ENCODE assay signal across 8 cellular contexts in the genomic region with DNA sequence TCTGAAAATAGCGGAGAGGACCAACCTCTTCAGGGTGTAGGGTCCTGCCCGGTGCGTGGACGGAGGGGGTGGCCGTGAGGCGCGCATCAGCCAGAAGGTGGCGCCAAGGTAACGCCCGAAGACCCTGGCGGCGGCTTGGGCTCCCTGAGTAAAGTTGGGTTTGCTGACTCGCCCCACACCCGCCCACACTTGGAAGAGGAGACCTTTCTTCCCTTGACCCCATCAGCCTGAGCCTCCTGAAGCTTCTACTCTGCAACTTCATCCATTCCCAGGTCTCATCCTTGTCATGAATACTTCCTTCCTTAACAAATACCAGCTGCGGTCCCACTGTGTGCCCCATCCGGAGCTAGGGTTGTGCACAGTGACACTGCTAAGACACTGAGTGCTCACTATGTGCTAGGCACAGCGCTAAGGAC. TPM values are rescaled to one million over a fixed set of nuclear protein-coding genes. Genes with fewer than 3 reads are reported as not detected.
DNase-seq lines count a peak whose midpoint lies in the region; ATAC-seq and TF ChIP-seq lines count a peak whose summit lies in the region.

No MANE protein-coding gene starts in this region.

- H3K4me1 Mint-ChIP-seq in Calu3 (ENCODE audit: low read depth, unreplicated experiment): no peaks in the 10 kb centered on the region
- peaks cover 47% of the 10 kb centered on the region for H3K4me1 Mint-ChIP-seq in memory B cell

- H3K36me3 Mint-ChIP-seq in Calu3 (ENCODE audit: insufficient read depth, unreplicated experiment): no peaks in the 10 kb centered on the region
- peaks cover 4% of the 10 kb centered on the region for H3K36me3 Mint-ChIP-seq in memory B cell

- peak; percentile 65 for ATAC-seq in HG02759 (IDR thresholded peaks at IDR 0.05; ENCODE audit: unreplicated experiment)
- peak; percentile 72 for ATAC-seq in memory B cell (ENCODE audit: low read depth)
- ATAC-seq in GM21515 (IDR thresholded peaks at IDR 0.05; ENCODE audit: unreplicated experiment): no peak

- H3K27me3 ChIP-seq in dorsolateral prefrontal cortex: peaks cover 0 to 22% (median 0%) of the 10 kb centered on the region in 45 donors

- TF ChIP-seq CTCF in Calu3 (IDR thresholded peaks at IDR 0.05; ENCODE audit: unreplicated experiment): peak; percentile 94
- TF ChIP-seq CTCF in dorsolateral prefrontal cortex (IDR thresholded peaks at IDR 0.05 in 54 of 56, conservative IDR thresholded peaks at IDR 0.05 in 2 of 56; ENCODE audit: low read depth in 1 of 56, partially characterized antibody in 56 of 56): peak; percentile 46 to 93 (median 87)

- peak overlapping the region in 3 of 59 donors; percentile 18 to 91 (median 27) for H3K27ac ChIP-seq in dorsolateral prefrontal cortex

- CTCF ChIA-PET in Calu3 (lab: Charles Lee): interaction anchor here (0.7 to 1.9 kb wide), 9 partner anchors 21 to 1037 kb away, joined by 3 to 12 read pairs (median 3); a partner anchor contains a TSS

- no TSS peak for BruUV-seq in Calu3 (replicated peaks; lab: Mats Ljungman, UMichigan)

- H3K9me3 Mint-ChIP-seq in Calu3 (ENCODE audit: low read depth, unreplicated experiment) (no peaks in the 10 kb centered on the region), memory B cell (no peaks in the 10 kb centered on the region)

- DNase-seq in Calu3 (peak; percentile 86), NCI-H748 (lab: John Stamatoyannopoulos, UW; ENCODE audit: unreplicated experiment) (peak; percentile 63), dorsolateral prefrontal cortex (peak; percentile 64 to 88 (median 76)), memory B cell (ENCODE audit: low spot score in 2 of 2) (peak; percentile 66 to 67)
- DNase-seq in activated CD4-positive, alpha-beta T cell treated with anti-CD3 and anti-CD28 coated beads, Interleukin-2, amount 50 U/mL, for 4 hours: peak; percentile 28 to 38
- peak; percentile 35 for DNase-seq in stimulated activated CD8-positive, alpha-beta memory T cell treated with anti-CD3 and anti-CD28 coated beads, Interleukin-15, amount 100 ng/mL, for 1 hour (ENCODE audit: low read depth)

- H3K27ac Mint-ChIP-seq in Calu3 (ENCODE audit: unreplicated experiment) (no peak overlapping the region), memory B cell (no peak overlapping the region)

- H3K4me3 Mint-ChIP-seq in Calu3 (ENCODE audit: low read depth, unreplicated experiment) (no peak overlapping the region), memory B cell (no peak overlapping the region)

- H3K27me3 Mint-ChIP-seq in Calu3 (ENCODE audit: unreplicated experiment) (peaks cover 100% of the 10 kb centered on the region), memory B cell (peaks cover 12% of the 10 kb centered on the region)

- no peak overlapping the region for H3K4me3 ChIP-seq in dorsolateral prefrontal cortex

- intact Hi-C loops in Calu3 (cut with micrococcal nuclease; ENCODE audit: unreplicated experiment) (loop anchor here (1.0 to 10.0 kb wide), 4 partner anchors 122 to 306 kb away; no protein-coding TSS in a partner anchor), dorsolateral prefrontal cortex (cut with DNase I) (loop anchor here in 1 of 2 donors (1.0 to 5.0 kb wide), 4 partner anchors 120 to 305 kb away; no protein-coding TSS in a partner anchor)

RNA-seq across cellular contexts. Expression of a gene that starts 14.6 kb away (rescaled TPM):
- total RNA-seq in Calu3 (2022) (13.3 and 13.6 TPM in 2 replicates), dorsolateral prefrontal cortex (10 to 100 TPM in 5 of 120 experiments, 1 to 10 TPM in 115; 1.9 to 12.6 (median 5.2) TPM)

RNA-seq across cellular contexts. Expression of a gene that starts 43.0 kb away (rescaled TPM):
- 31.7 and 34.4 TPM in 2 replicates for total RNA-seq in Calu3 (2022)
- 10 to 100 TPM; 13.5 to 36.9 (median 24.1) TPM for total RNA-seq in dorsolateral prefrontal cortex

Comparison
In these comparisons a context has a peak if more than half of its experiments do, and no peak if none do; other contexts are left out.
1. DNase-seq: peak in every context shown above with its lines; median percentile 86 in Calu3; 76 in dorsolateral prefrontal cortex; 66 in memory B cell; 63 in NCI-H748; 35 in stimulated activated CD8-positive, alpha-beta memory T cell treated with anti-CD3 and anti-CD28 coated beads, Interleukin-15, amount 100 ng/mL, for 1 hour; 33 in activated CD4-positive, alpha-beta T cell treated with anti-CD3 and anti-CD28 coated beads, Interleukin-2, amount 50 U/mL, for 4 hours.